In genomic region chr19:48186541-48186991, GRCh38 we compare ENCODE assay signal across 1 cellular context.
TF ChIP-seq lines count a peak whose summit lies in the region.

No MANE protein-coding gene starts in this region.

TF ChIP-seq in GM12878, 131 proteins besides CTCF, POLR2A, EP300 and RAD21:
- TF ChIP-seq NRF1 (conservative IDR thresholded peaks at IDR 0.05; ENCODE audit: low read depth, low read length) (no peak), MEF2B (IDR thresholded peaks at IDR 0.05; ENCODE audit: partially characterized antibody, poor library complexity, severe bottlenecking) (peak; percentile 76), NFYA (IDR thresholded peaks at IDR 0.05; ENCODE audit: borderline replicate concordance, low read depth, low read length) (no peak), ZNF687 (IDR thresholded peaks at IDR 0.05) (0 out of 2 replicates have a peak, but pooled peaks have one; percentile 16)
